Comparison of ENCODE assay signal across 2 cellular contexts in genomic region chr16:88086571-88087516, GRCh38.
TF ChIP-seq lines count a peak whose summit lies in the region.

No MANE protein-coding gene starts in this region.

TF ChIP-seq in HEK293, 187 proteins besides CTCF, POLR2A, EP300 and RAD21 (continued from another document):
- no peak for TF ChIP-seq ZNF302 (tag by site-specific recombination; IDR thresholded peaks at IDR 0.05; ENCODE audit: low read depth)
- no peak for TF ChIP-seq ZNF416 (tag by site-specific recombination; IDR thresholded peaks at IDR 0.05)
- no peak for TF ChIP-seq ZNF571 (tag by site-specific recombination; IDR thresholded peaks at IDR 0.05)
- TF ChIP-seq EGR2 (tag by site-specific recombination; IDR thresholded peaks at IDR 0.05; ENCODE audit: low read depth), result peak; percentile 25; the same call in 1 of the 2 replicates
- TF ChIP-seq ZNF677 (tag by site-specific recombination; IDR thresholded peaks at IDR 0.05), result no peak
- 0 out of 2 replicates have a peak, but pooled peaks have one; percentile 31 for TF ChIP-seq ZFHX2 (tag by site-specific recombination; conservative IDR thresholded peaks at IDR 0.05)
- no peak for TF ChIP-seq ZNF561 (tag by site-specific recombination; IDR thresholded peaks at IDR 0.05; ENCODE audit: borderline replicate concordance)
- no peak for TF ChIP-seq HOXA7 (CRISPR knock-in tag; IDR thresholded peaks at IDR 0.05; ENCODE audit: borderline replicate concordance)
- TF ChIP-seq ZNF670 (tag by site-specific recombination; IDR thresholded peaks at IDR 0.05; ENCODE audit: low read depth), result no peak
- no peak for TF ChIP-seq YY2 (tag by site-specific recombination; IDR thresholded peaks at IDR 0.05)

TF ChIP-seq in H1, 55 proteins besides CTCF, POLR2A, EP300 and RAD21 (continued from another document):
- TF ChIP-seq PHF8 (conservative IDR thresholded peaks at IDR 0.05; ENCODE audit: low read depth, low read length) (no peak), CTBP2 (IDR thresholded peaks at IDR 0.05; ENCODE audit: borderline replicate concordance, insufficient read depth, insufficient read length, low read length) (no peak), USF2 (IDR thresholded peaks at IDR 0.05; ENCODE audit: low read length) (no peak), E2F6 (IDR thresholded peaks at IDR 0.05) (no peak), ZNF274 (IDR thresholded peaks at IDR 0.05; ENCODE audit: borderline replicate concordance, extremely low read depth, low read length) (no peak), CHD7 (IDR thresholded peaks at IDR 0.05; ENCODE audit: insufficient replicate concordance, low read length) (no peak), SUZ12 (IDR thresholded peaks at IDR 0.05; ENCODE audit: low read length) (no peak), HDAC2 (IDR thresholded peaks at IDR 0.05; ENCODE audit: borderline replicate concordance in 1 of 2, low read depth in 2 of 2, low read length in 2 of 2) (no peak), EGR1 (IDR thresholded peaks at IDR 0.05; ENCODE audit: borderline replicate concordance, low read depth, low read length) (no peak), BRCA1 (IDR thresholded peaks at IDR 0.05; ENCODE audit: low read depth, low read length) (no peak), HDAC6 (IDR thresholded peaks at IDR 0.05; ENCODE audit: low read depth, low read length) (no peak), JUN (IDR thresholded peaks at IDR 0.05; ENCODE audit: low read depth, low read length) (no peak), SRF (IDR thresholded peaks at IDR 0.05; ENCODE audit: low read depth, low read length) (no peak), ASH2L (IDR thresholded peaks at IDR 0.05; ENCODE audit: low read length) (no peak), NANOG (IDR thresholded peaks at IDR 0.05; ENCODE audit: insufficient read depth, low read depth, low read length, poor library complexity, severe bottlenecking) (no peak)
